In genomic region chr6:45727228-45727627, GRCh38 we compare ENCODE assay signal across 25 cellular contexts.
"Had no signal": no experiment of that assay in that cellular context is flagged by ENCODE, and none has a peak within 500 bp of the region (broad histone marks: within the 10 kb centered on the region; RNA-seq: fewer than 3 reads in every experiment).

No MANE protein-coding gene starts in this region.

- H3K27ac ChIP-seq: lower lobe of right lung, ovary, prostate gland, right lobe of liver, transverse colon, VCaP had no signal

- H3K9me3 ChIP-seq: ovary, prostate gland, right lobe of liver, transverse colon had no signal

- H3K4me1 ChIP-seq: lower lobe of right lung, prostate gland, right lobe of liver, transverse colon had no signal

- H3K27me3 ChIP-seq: ovary, right lobe of liver, transverse colon had no signal

- ATAC-seq: activated CD8-positive, alpha-beta memory T cell treated with anti-CD3 and anti-CD28 coated beads, Interleukin-2, amount 10 ng/mL, durations not matched to agents 7 days and 5 days; activated CD8-positive, alpha-beta T cell treated with anti-CD3 and anti-CD28 coated beads for 36 hours; activated naive CD8-positive, alpha-beta T cell treated with anti-CD3 and anti-CD28 coated beads, Interleukin-2, amount 50 U/mL, for 24 hours; left colon; lower lobe of right lung; right lobe of liver; stimulated activated naive B cell treated with anti-CD40 and anti-IgM and Interleukin-4, amounts not matched to agents 10 μg/mL and 1 μg/mL and 100 μg/mL, for 72 hours had no signal

- H3K4me2 ChIP-seq: smooth muscle cell had no signal

- H3K36me3 ChIP-seq: lower lobe of right lung, ovary, prostate gland, right lobe of liver, transverse colon had no signal

- H3K4me3 ChIP-seq: lower lobe of right lung, ovary, prostate gland, right lobe of liver, smooth muscle cell, transverse colon had no signal

- DNase-seq: activated CD4-positive, alpha-beta T cell treated with anti-CD3 and anti-CD28 coated beads, Interleukin-2, amount 10 ng/mL, durations not matched to agents 7 days and 5 days; activated CD4-positive, CD25-positive, alpha-beta regulatory T cell treated with anti-CD3 and anti-CD28 coated beads, Interleukin-2, amount 50 U/mL, for 72 hours; activated CD8-positive, alpha-beta memory T cell treated with anti-CD3 and anti-CD28 coated beads, Interleukin-2, amount 10 ng/mL, durations not matched to agents 7 days and 5 days; activated CD8-positive, alpha-beta T cell treated with anti-CD3 and anti-CD28 coated beads for 36 hours; activated effector memory CD4-positive, alpha-beta T cell treated with anti-CD3 and anti-CD28 coated beads, Interleukin-2, amount 50 U/mL, for 16 hours; activated naive CD4-positive, alpha-beta T cell treated with anti-CD3 and anti-CD28 coated beads, Interleukin-2, amount 50 U/mL, for 16 hours; activated naive CD8-positive, alpha-beta T cell treated with anti-CD3 and anti-CD28 coated beads, Interleukin-2, amount 50 U/mL, for 24 hours; activated T-cell treated with anti-CD3 and anti-CD28 coated beads for 4 hours; anterior cingulate cortex; caudate nucleus; dermis blood vessel endothelial cell; effector CD8-positive, alpha-beta T cell; erythroblast; islet precursor cell; left colon; lower lobe of right lung; ovary; right lobe of liver; stimulated activated CD4-positive, alpha-beta T cell treated with anti-CD3 and anti-CD28 coated beads, Interleukin-15, amount 100 ng/mL, for 24 hours; stimulated activated CD8-positive, alpha-beta memory T cell treated with anti-CD3 and anti-CD28 coated beads, Interleukin-4, amount 100 ng/mL, for 48 hours; stimulated activated naive B cell treated with anti-CD40 and anti-IgM and Interleukin-4, amounts not matched to agents 10 μg/mL and 1 μg/mL and 100 μg/mL, for 72 hours; transverse colon had no signal
